In genomic region chr6:132964101-132964867, GRCh38 we compare ENCODE assay signal across 1 cellular context.
TF ChIP-seq lines count a peak whose summit lies in the region.

No MANE protein-coding gene starts in this region.

TF ChIP-seq in K562, 482 proteins besides CTCF, POLR2A, EP300 and RAD21 (continued from another document and continues in another):
- TF ChIP-seq USF1 (CRISPR knock-in tag; IDR thresholded peaks at IDR 0.05) (no peak), STAT5A (IDR thresholded peaks at IDR 0.05; ENCODE audit: borderline replicate concordance, low read length) (peak; percentile 36; the same call in 1 of the 2 replicates), CBX3 (IDR thresholded peaks at IDR 0.05; ENCODE audit: borderline replicate concordance in 1 of 2, low read length in 2 of 2) (no peak), PRMT5 (CRISPR knock-in tag; IDR thresholded peaks at IDR 0.05) (no peak), SAFB (IDR thresholded peaks at IDR 0.05; ENCODE audit: borderline replicate concordance, low read depth, low read length) (no peak), POLR2H (tag; IDR thresholded peaks at IDR 0.05; ENCODE audit: low read depth) (no peak), SMAD2 (IDR thresholded peaks at IDR 0.05; ENCODE audit: low read depth, low read length) (no peak), ZNF253 (CRISPR knock-in tag; conservative IDR thresholded peaks at IDR 0.05) (no peak), ZNF311 (CRISPR knock-in tag; IDR thresholded peaks at IDR 0.05) (no peak), ZNF134 (CRISPR knock-in tag; conservative IDR thresholded peaks at IDR 0.05) (no peak), MBD2 (IDR thresholded peaks at IDR 0.05; ENCODE audit: borderline replicate concordance, low read depth) (no peak), TRIM24 (IDR thresholded peaks at IDR 0.05) (peak in 1 of 2 experiments; percentile 33; a peak in 1 of 4 replicates), ARNT (IDR thresholded peaks at IDR 0.05) (no peak), BHLHE40 (IDR thresholded peaks at IDR 0.05; ENCODE audit: low read length) (0 out of 2 replicates have a peak, but pooled peaks have one; percentile 6), MYNN (IDR thresholded peaks at IDR 0.05) (no peak), MYNN (CRISPR knock-in tag; IDR thresholded peaks at IDR 0.05) (no peak), NR2C2 (CRISPR knock-in tag; IDR thresholded peaks at IDR 0.05) (no peak), NR2C2 (tag; IDR thresholded peaks at IDR 0.05) (no peak), ZC3H8 (IDR thresholded peaks at IDR 0.05) (no peak), KAT8 (IDR thresholded peaks at IDR 0.05; ENCODE audit: low read depth) (no peak), NRF1 (conservative IDR thresholded peaks at IDR 0.05 in 1 of 2, IDR thresholded peaks at IDR 0.05 in 1 of 2) (no peak), ZNF274 (IDR thresholded peaks at IDR 0.05; ENCODE audit: borderline replicate concordance, low read depth, low read length) (no peak), FOXP4 (CRISPR knock-in tag; IDR thresholded peaks at IDR 0.05; ENCODE audit: borderline replicate concordance) (no peak), ZEB2 (IDR thresholded peaks at IDR 0.05) (no peak), E2F5 (CRISPR knock-in tag; IDR thresholded peaks at IDR 0.05) (no peak), BRD4 (IDR thresholded peaks at IDR 0.05) (no peak), TBL1XR1 (IDR thresholded peaks at IDR 0.05; ENCODE audit: low read length in 2 of 2) (peak in 1 of 2 experiments; percentile 42; a peak in 1 of 4 replicates), CREB3 (tag; conservative IDR thresholded peaks at IDR 0.05; ENCODE audit: low read depth) (no peak), ZBTB12 (CRISPR knock-in tag; IDR thresholded peaks at IDR 0.05) (no peak), ZNF140 (CRISPR knock-in tag; IDR thresholded peaks at IDR 0.05) (no peak), DIDO1 (tag; IDR thresholded peaks at IDR 0.05; ENCODE audit: low read depth) (no peak), ETV1 (tag; conservative IDR thresholded peaks at IDR 0.05; ENCODE audit: low read depth) (no peak), SAFB2 (IDR thresholded peaks at IDR 0.05; ENCODE audit: borderline replicate concordance, low read depth, low read length, severe bottlenecking) (no peak), RNF2 (IDR thresholded peaks at IDR 0.05) (no peak), ERF (CRISPR knock-in tag; IDR thresholded peaks at IDR 0.05) (no peak), ZC3H11A (IDR thresholded peaks at IDR 0.05; ENCODE audit: low read depth, low read length) (no peak), PHB2 (IDR thresholded peaks at IDR 0.05; ENCODE audit: low read depth) (no peak), ARID1B (IDR thresholded peaks at IDR 0.05) (peak; percentile 95), RCOR1 (IDR thresholded peaks at IDR 0.05; ENCODE audit: borderline replicate concordance in 1 of 2, low read depth in 2 of 2, low read length in 2 of 2) (peak in 1 of 2 experiments; percentile 68; a peak in 1 of 4 replicates), NFRKB (IDR thresholded peaks at IDR 0.05; ENCODE audit: low read depth) (no peak), LEF1 (IDR thresholded peaks at IDR 0.05) (peak; percentile 77; the same call in 1 of the 2 replicates), HLTF (IDR thresholded peaks at IDR 0.05) (no peak)
- TF ChIP-seq, protein P1, sequence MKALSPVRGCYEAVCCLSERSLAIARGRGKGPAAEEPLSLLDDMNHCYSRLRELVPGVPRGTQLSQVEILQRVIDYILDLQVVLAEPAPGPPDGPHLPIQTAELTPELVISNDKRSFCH (CRISPR knock-in tag; IDR thresholded peaks at IDR 0.05) = no peak
- TF ChIP-seq, protein P1 (tag; IDR thresholded peaks at IDR 0.05) = no peak
- TF ChIP-seq, protein P2, sequence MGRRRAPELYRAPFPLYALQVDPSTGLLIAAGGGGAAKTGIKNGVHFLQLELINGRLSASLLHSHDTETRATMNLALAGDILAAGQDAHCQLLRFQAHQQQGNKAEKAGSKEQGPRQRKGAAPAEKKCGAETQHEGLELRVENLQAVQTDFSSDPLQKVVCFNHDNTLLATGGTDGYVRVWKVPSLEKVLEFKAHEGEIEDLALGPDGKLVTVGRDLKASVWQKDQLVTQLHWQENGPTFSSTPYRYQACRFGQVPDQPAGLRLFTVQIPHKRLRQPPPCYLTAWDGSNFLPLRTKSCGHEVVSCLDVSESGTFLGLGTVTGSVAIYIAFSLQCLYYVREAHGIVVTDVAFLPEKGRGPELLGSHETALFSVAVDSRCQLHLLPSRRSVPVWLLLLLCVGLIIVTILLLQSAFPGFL (CRISPR knock-in tag; IDR thresholded peaks at IDR 0.05) = no peak
- TF ChIP-seq, protein P3, sequence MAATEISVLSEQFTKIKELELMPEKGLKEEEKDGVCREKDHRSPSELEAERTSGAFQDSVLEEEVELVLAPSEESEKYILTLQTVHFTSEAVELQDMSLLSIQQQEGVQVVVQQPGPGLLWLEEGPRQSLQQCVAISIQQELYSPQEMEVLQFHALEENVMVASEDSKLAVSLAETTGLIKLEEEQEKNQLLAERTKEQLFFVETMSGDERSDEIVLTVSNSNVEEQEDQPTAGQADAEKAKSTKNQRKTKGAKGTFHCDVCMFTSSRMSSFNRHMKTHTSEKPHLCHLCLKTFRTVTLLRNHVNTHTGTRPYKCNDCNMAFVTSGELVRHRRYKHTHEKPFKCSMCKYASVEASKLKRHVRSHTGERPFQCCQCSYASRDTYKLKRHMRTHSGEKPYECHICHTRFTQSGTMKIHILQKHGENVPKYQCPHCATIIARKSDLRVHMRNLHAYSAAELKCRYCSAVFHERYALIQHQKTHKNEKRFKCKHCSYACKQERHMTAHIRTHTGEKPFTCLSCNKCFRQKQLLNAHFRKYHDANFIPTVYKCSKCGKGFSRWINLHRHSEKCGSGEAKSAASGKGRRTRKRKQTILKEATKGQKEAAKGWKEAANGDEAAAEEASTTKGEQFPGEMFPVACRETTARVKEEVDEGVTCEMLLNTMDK (IDR thresholded peaks at IDR 0.05; ENCODE audit: borderline replicate concordance, insufficient read depth, low read depth, low read length, poor library complexity, severe bottlenecking) = no peak
- TF ChIP-seq, protein P4, sequence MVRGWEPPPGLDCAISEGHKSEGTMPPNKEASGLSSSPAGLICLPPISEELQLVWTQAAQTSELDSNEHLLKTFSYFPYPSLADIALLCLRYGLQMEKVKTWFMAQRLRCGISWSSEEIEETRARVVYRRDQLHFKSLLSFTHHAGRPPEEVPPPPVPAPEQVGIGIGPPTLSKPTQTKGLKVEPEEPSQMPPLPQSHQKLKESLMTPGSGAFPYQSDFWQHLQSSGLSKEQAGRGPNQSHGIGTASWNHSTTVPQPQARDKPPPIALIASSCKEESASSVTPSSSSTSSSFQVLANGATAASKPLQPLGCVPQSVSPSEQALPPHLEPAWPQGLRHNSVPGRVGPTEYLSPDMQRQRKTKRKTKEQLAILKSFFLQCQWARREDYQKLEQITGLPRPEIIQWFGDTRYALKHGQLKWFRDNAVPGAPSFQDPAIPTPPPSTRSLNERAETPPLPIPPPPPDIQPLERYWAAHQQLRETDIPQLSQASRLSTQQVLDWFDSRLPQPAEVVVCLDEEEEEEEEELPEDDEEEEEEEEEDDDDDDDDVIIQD (CRISPR knock-in tag; IDR thresholded peaks at IDR 0.05) = no peak
- TF ChIP-seq, protein P5, sequence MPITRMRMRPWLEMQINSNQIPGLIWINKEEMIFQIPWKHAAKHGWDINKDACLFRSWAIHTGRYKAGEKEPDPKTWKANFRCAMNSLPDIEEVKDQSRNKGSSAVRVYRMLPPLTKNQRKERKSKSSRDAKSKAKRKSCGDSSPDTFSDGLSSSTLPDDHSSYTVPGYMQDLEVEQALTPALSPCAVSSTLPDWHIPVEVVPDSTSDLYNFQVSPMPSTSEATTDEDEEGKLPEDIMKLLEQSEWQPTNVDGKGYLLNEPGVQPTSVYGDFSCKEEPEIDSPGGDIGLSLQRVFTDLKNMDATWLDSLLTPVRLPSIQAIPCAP (CRISPR knock-in tag; IDR thresholded peaks at IDR 0.05; ENCODE audit: borderline replicate concordance) = no peak
- TF ChIP-seq, protein P6, sequence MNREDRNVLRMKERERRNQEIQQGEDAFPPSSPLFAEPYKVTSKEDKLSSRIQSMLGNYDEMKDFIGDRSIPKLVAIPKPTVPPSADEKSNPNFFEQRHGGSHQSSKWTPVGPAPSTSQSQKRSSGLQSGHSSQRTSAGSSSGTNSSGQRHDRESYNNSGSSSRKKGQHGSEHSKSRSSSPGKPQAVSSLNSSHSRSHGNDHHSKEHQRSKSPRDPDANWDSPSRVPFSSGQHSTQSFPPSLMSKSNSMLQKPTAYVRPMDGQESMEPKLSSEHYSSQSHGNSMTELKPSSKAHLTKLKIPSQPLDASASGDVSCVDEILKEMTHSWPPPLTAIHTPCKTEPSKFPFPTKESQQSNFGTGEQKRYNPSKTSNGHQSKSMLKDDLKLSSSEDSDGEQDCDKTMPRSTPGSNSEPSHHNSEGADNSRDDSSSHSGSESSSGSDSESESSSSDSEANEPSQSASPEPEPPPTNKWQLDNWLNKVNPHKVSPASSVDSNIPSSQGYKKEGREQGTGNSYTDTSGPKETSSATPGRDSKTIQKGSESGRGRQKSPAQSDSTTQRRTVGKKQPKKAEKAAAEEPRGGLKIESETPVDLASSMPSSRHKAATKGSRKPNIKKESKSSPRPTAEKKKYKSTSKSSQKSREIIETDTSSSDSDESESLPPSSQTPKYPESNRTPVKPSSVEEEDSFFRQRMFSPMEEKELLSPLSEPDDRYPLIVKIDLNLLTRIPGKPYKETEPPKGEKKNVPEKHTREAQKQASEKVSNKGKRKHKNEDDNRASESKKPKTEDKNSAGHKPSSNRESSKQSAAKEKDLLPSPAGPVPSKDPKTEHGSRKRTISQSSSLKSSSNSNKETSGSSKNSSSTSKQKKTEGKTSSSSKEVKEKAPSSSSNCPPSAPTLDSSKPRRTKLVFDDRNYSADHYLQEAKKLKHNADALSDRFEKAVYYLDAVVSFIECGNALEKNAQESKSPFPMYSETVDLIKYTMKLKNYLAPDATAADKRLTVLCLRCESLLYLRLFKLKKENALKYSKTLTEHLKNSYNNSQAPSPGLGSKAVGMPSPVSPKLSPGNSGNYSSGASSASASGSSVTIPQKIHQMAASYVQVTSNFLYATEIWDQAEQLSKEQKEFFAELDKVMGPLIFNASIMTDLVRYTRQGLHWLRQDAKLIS (CRISPR knock-in tag; IDR thresholded peaks at IDR 0.05) = no peak
- TF ChIP-seq, protein P7, sequence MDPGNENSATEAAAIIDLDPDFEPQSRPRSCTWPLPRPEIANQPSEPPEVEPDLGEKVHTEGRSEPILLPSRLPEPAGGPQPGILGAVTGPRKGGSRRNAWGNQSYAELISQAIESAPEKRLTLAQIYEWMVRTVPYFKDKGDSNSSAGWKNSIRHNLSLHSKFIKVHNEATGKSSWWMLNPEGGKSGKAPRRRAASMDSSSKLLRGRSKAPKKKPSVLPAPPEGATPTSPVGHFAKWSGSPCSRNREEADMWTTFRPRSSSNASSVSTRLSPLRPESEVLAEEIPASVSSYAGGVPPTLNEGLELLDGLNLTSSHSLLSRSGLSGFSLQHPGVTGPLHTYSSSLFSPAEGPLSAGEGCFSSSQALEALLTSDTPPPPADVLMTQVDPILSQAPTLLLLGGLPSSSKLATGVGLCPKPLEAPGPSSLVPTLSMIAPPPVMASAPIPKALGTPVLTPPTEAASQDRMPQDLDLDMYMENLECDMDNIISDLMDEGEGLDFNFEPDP (CRISPR knock-in tag; IDR thresholded peaks at IDR 0.05) = no peak
